17 cellular contexts compared by ENCODE assay signal in the genomic region with DNA sequence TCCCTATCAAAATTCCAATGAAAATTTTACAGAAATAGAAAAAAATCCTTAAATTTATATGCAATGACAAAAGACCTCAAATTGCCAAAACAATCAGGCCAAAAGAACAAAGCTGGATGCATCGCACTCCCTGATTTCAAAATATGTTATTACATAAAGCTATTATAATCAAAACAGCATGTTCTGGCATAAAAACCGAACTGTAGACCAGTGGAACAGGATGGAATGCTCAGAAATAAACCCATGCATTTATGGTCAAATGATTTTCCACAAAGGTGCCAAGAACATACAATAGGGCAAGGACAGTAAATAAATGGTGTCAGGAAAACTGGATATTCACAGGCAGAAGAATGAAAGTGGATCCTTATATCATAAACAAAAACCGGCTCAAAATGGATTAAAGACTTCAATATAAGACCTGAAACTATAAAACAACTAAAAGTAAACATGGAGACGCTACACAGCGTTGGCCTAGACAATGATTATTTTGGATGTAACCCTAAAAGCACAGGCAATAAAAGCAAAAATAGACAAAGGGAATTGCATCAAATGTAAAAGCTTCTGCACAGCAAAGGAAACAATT. TPM values are rescaled to one million over a fixed set of nuclear protein-coding genes. Genes with fewer than 3 reads are reported as not detected.
"Had no signal": no experiment of that assay in that cellular context is flagged by ENCODE, and none has a peak within 500 bp of the region (broad histone marks: within the 10 kb centered on the region; RNA-seq: fewer than 3 reads in every experiment).

No MANE protein-coding gene starts in this region.

- H3K27ac ChIP-seq: adrenal gland, breast epithelium, esophagus squamous epithelium, neutrophil, parathyroid adenoma had no signal

- H3K79me2 ChIP-seq: parathyroid adenoma had no signal

- H3K4me3 ChIP-seq: adrenal gland, breast epithelium, esophagus squamous epithelium, smooth muscle cell had no signal

- H3K27me3 ChIP-seq: adrenal gland, breast epithelium, esophagus squamous epithelium, neutrophil had no signal

- H3K9me3 ChIP-seq: adrenal gland, esophagus squamous epithelium, neutrophil had no signal

- H3K36me3 ChIP-seq: adrenal gland, breast epithelium, esophagus squamous epithelium, neutrophil had no signal

- H3K4me2 ChIP-seq: smooth muscle cell had no signal

- H2AFZ ChIP-seq: parathyroid adenoma had no signal

- H3K4me1 ChIP-seq: adrenal gland, breast epithelium, parathyroid adenoma had no signal

- H3K9ac ChIP-seq: parathyroid adenoma had no signal

- DNase-seq: activated CD4-positive, alpha-beta T cell treated with anti-CD3 and anti-CD28 coated beads, Interleukin-2, amount 50 U/mL, for 4 hours; activated CD4-positive, CD25-positive, alpha-beta regulatory T cell treated with anti-CD3 and anti-CD28 coated beads, Interleukin-2, amount 50 U/mL, for 72 hours; activated gamma-delta T cell; adrenal gland; cerebellar nuclear complex; cortex of kidney; effector CD8-positive, alpha-beta T cell; esophagus squamous epithelium; immature natural killer cell; kidney glomerular epithelial cell; left ventricle myocardium superior; naive thymus-derived CD8-positive, alpha-beta T cell; stimulated activated CD4-positive, alpha-beta T cell treated with anti-CD3 and anti-CD28 coated beads, Interleukin-4, amount 100 ng/mL, for 24 hours had no signal

RNA-seq across cellular contexts. Expression of a gene that starts 22.6 kb away (rescaled TPM):
- total RNA-seq: left ventricle myocardium superior; naive thymus-derived CD8-positive, alpha-beta T cell; smooth muscle cell had no signal
